1 cellular context compared by ENCODE assay signal in genomic region chr1:157829711-157830110, GRCh38.
A peak's percentile ranks its signal among the peaks of the same experiment; 100 is the strongest.
TF ChIP-seq lines count a peak whose summit lies in the region.

No MANE protein-coding gene starts in this region.

TF ChIP-seq in GM12878, 131 proteins besides CTCF, POLR2A, EP300 and RAD21 (continues in another document):
- no peak for TF ChIP-seq USF1 (IDR thresholded peaks at IDR 0.05; ENCODE audit: borderline replicate concordance, extremely low read length, insufficient read depth, low read depth, low read length)
- TF ChIP-seq CUX1 (IDR thresholded peaks at IDR 0.05; ENCODE audit: insufficient replicate concordance, low read depth, low read length) = no peak
- TF ChIP-seq POU2F2 (IDR thresholded peaks at IDR 0.05; ENCODE audit: borderline replicate concordance, low read depth, low read length) = no peak
- no peak for TF ChIP-seq TARDBP (IDR thresholded peaks at IDR 0.05; ENCODE audit: borderline replicate concordance)
- TF ChIP-seq MAX (IDR thresholded peaks at IDR 0.05; ENCODE audit: low read depth, low read length) = no peak
- no peak for TF ChIP-seq CREB1 (IDR thresholded peaks at IDR 0.05; ENCODE audit: low read depth)
- TF ChIP-seq MEF2B (IDR thresholded peaks at IDR 0.05; ENCODE audit: partially characterized antibody, poor library complexity, severe bottlenecking) = no peak
- TF ChIP-seq HCFC1 (IDR thresholded peaks at IDR 0.05; ENCODE audit: low read length) = no peak
- TF ChIP-seq HDAC6 (IDR thresholded peaks at IDR 0.05; ENCODE audit: unreplicated experiment) = no peak
- peak; percentile 80 for TF ChIP-seq NFIC (IDR thresholded peaks at IDR 0.05; ENCODE audit: low read depth, low read length)
- no peak for TF ChIP-seq MXI1 (IDR thresholded peaks at IDR 0.05; ENCODE audit: low read depth, low read length)
- TF ChIP-seq ZNF217 (IDR thresholded peaks at IDR 0.05) = no peak
- no peak for TF ChIP-seq EZH2 (IDR thresholded peaks at IDR 0.05; ENCODE audit: borderline replicate concordance, control insufficient read depth, low read depth, low read length)
- no peak for TF ChIP-seq CBX3 (IDR thresholded peaks at IDR 0.05; ENCODE audit: borderline replicate concordance, low read depth)
- TF ChIP-seq IKZF1 (conservative IDR thresholded peaks at IDR 0.05) = 0 out of 2 replicates have a peak, but pooled peaks have one; percentile 17
- no peak for TF ChIP-seq ZNF592 (IDR thresholded peaks at IDR 0.05)
- no peak for TF ChIP-seq STAT3 (IDR thresholded peaks at IDR 0.05; ENCODE audit: low read depth, low read length)
- TF ChIP-seq SMAD1 (IDR thresholded peaks at IDR 0.05; ENCODE audit: low read depth, partially characterized antibody) = no peak
- TF ChIP-seq NBN (IDR thresholded peaks at IDR 0.05) = no peak
- no peak for TF ChIP-seq EGR1 (IDR thresholded peaks at IDR 0.05; ENCODE audit: borderline replicate concordance in 1 of 2, low read depth in 2 of 2, low read length in 2 of 2)
- TF ChIP-seq EED (IDR thresholded peaks at IDR 0.05; ENCODE audit: low read depth) = peak; percentile 93
- TF ChIP-seq MYB (IDR thresholded peaks at IDR 0.05; ENCODE audit: borderline replicate concordance, low read depth, low read length) = no peak
- no peak for TF ChIP-seq BACH1 (IDR thresholded peaks at IDR 0.05; ENCODE audit: borderline replicate concordance)
- TF ChIP-seq SREBF2 (IDR thresholded peaks at IDR 0.05; ENCODE audit: low read length) = no peak
- TF ChIP-seq ETV6 (conservative IDR thresholded peaks at IDR 0.05 in 1 of 2, IDR thresholded peaks at IDR 0.05 in 1 of 2; ENCODE audit: borderline replicate concordance in 1 of 2, low read depth in 1 of 2) = peak in 1 of 2 experiments; percentile 74; a peak in 2 of 4 replicates
- no peak for TF ChIP-seq RFX5 (IDR thresholded peaks at IDR 0.05; ENCODE audit: low read depth, low read length)
- no peak for TF ChIP-seq IRF3 (IDR thresholded peaks at IDR 0.05)
- no peak for TF ChIP-seq JUND (IDR thresholded peaks at IDR 0.05; ENCODE audit: low read depth, low read length)
- no peak for TF ChIP-seq FOS (IDR thresholded peaks at IDR 0.05; ENCODE audit: borderline replicate concordance, extremely low read depth, insufficient read length)
- TF ChIP-seq IRF4 (IDR thresholded peaks at IDR 0.05; ENCODE audit: low read depth, low read length) = 0 out of 2 replicates have a peak, but pooled peaks have one; percentile 30
- TF ChIP-seq SPI1 (IDR thresholded peaks at IDR 0.05; ENCODE audit: borderline replicate concordance, insufficient read depth, low read depth, low read length) = no peak
- 0 out of 2 replicates have a peak, but pooled peaks have one; percentile 18 for TF ChIP-seq NR2F1 (conservative IDR thresholded peaks at IDR 0.05)
- no peak for TF ChIP-seq ZBTB4 (CRISPR knock-in tag; IDR thresholded peaks at IDR 0.05)
- TF ChIP-seq CEBPB (IDR thresholded peaks at IDR 0.05; ENCODE audit: borderline replicate concordance in 1 of 2, low read depth in 2 of 2, low read length in 2 of 2) = no peak
- TF ChIP-seq ZZZ3 (IDR thresholded peaks at IDR 0.05; ENCODE audit: control insufficient read depth, insufficient read length, low read depth) = no peak
- no peak for TF ChIP-seq SMC3 (IDR thresholded peaks at IDR 0.05; ENCODE audit: borderline replicate concordance, low read length)
- TF ChIP-seq POLR2AphosphoS5 (IDR thresholded peaks at IDR 0.05; ENCODE audit: low read length) = no peak
- TF ChIP-seq JUNB (IDR thresholded peaks at IDR 0.05) = peak; percentile 89
- no peak for TF ChIP-seq PML (IDR thresholded peaks at IDR 0.05; ENCODE audit: low read length)
- TF ChIP-seq ATF2 (IDR thresholded peaks at IDR 0.05; ENCODE audit: low read length) = no peak
- no peak for TF ChIP-seq REST (IDR thresholded peaks at IDR 0.05; ENCODE audit: low read depth, low read length)
